Comparison of ENCODE assay signal across 8 cellular contexts in genomic region chr18:63367241-63367953, GRCh38. TPM values are rescaled to one million over a fixed set of nuclear protein-coding genes. Genes with fewer than 3 reads are reported as not detected.
DNase-seq lines count a peak whose midpoint lies in the region; ATAC-seq and TF ChIP-seq lines count a peak whose summit lies in the region.

No MANE protein-coding gene starts in this region.

- no peaks in the 10 kb centered on the region for H3K36me3 ChIP-seq in thoracic aorta

- peaks cover 28% of the 10 kb centered on the region for H3K4me1 Mint-ChIP-seq in activated naive CD8-positive, alpha-beta T cell treated with anti-CD3 and anti-CD28 coated beads for 36 hours
- peaks cover 5% of the 10 kb centered on the region for H3K4me1 Mint-ChIP-seq in glutamatergic neuron (ENCODE audit: low read depth, unreplicated experiment)

- peak overlapping the region; percentile 79 for H3K27ac Mint-ChIP-seq in activated naive CD8-positive, alpha-beta T cell treated with anti-CD3 and anti-CD28 coated beads for 36 hours
- peak overlapping the region; percentile 72 for H3K27ac Mint-ChIP-seq in glutamatergic neuron (ENCODE audit: unreplicated experiment)

- no peak for TF ChIP-seq CTCF in GM10248 (IDR thresholded peaks at IDR 0.05; ENCODE audit: control extremely low read depth, extremely low read depth, low read depth, missing control alignments)
- no peak for TF ChIP-seq CTCF in glutamatergic neuron (IDR thresholded peaks at IDR 0.05; ENCODE audit: partially characterized antibody, unreplicated experiment)
- TF ChIP-seq CTCF in omental fat pad (IDR thresholded peaks at IDR 0.05) = no peak
- TF ChIP-seq CTCF in thoracic aorta (IDR thresholded peaks at IDR 0.05) = no peak

- DNase-seq in GM10248 (ENCODE audit: extremely low spot score) (peak; percentile 93), NCI-H1048 (lab: John Stamatoyannopoulos, UW) (peak; percentile 97), glutamatergic neuron (peak; percentile 96), omental fat pad (ENCODE audit: low spot score) (peak; percentile 58), thoracic aorta (ENCODE audit: low spot score) (peak; percentile 74)
- DNase-seq in activated naive CD8-positive, alpha-beta T cell treated with anti-CD3 and anti-CD28 coated beads for 36 hours = peak; percentile 89

- peak overlapping the region; percentile 89 for H3K4me3 ChIP-seq in thoracic aorta

- H3K4me1 ChIP-seq in thoracic aorta (ENCODE audit: control insufficient read depth in 1 of 2, low read depth in 2 of 2) = peaks cover 14 to 22% of the 10 kb centered on the region in 2 donors

- no peaks in the 10 kb centered on the region for H3K27me3 ChIP-seq in thoracic aorta (replicated peaks; ENCODE audit: insufficient read depth)

- H3K27me3 Mint-ChIP-seq in activated naive CD8-positive, alpha-beta T cell treated with anti-CD3 and anti-CD28 coated beads for 36 hours = no peaks in the 10 kb centered on the region
- H3K27me3 Mint-ChIP-seq in glutamatergic neuron (ENCODE audit: unreplicated experiment) = peaks cover 4% of the 10 kb centered on the region

- H3K4me3 Mint-ChIP-seq in activated naive CD8-positive, alpha-beta T cell treated with anti-CD3 and anti-CD28 coated beads for 36 hours = peak overlapping the region; percentile 96
- peak overlapping the region; percentile 82 for H3K4me3 Mint-ChIP-seq in glutamatergic neuron (ENCODE audit: unreplicated experiment)

- H3K27ac ChIP-seq in thoracic aorta = peak overlapping the region; percentile 97

- ATAC-seq in HG02588 (IDR thresholded peaks at IDR 0.05; ENCODE audit: unreplicated experiment) (peak; percentile 88), SK-N-SH treated with all-trans-retinoic acid at 6 μM for 48 hours (peak; percentile 97), omental fat pad (ENCODE audit: low FRiP score) (peak; percentile 98), thoracic aorta (ENCODE audit: insufficient number of reproducible peaks, low FRiP score, low read depth) (peak; percentile 92)

- peaks cover 18% of the 10 kb centered on the region for H3K9me3 Mint-ChIP-seq in activated naive CD8-positive, alpha-beta T cell treated with anti-CD3 and anti-CD28 coated beads for 36 hours
- H3K9me3 Mint-ChIP-seq in glutamatergic neuron (ENCODE audit: unreplicated experiment) = peaks cover 7% of the 10 kb centered on the region

- POLR2A ChIA-PET in GM10248 (lab: Yijun Ruan, JAX) = interaction anchor here (1.3 kb wide), 1 partner anchor 28 kb away, joined by 3 read pairs; no protein-coding TSS in a partner anchor

- no peaks in the 10 kb centered on the region for H3K9me3 ChIP-seq in thoracic aorta

- peaks cover 38% of the 10 kb centered on the region for H3K36me3 Mint-ChIP-seq in activated naive CD8-positive, alpha-beta T cell treated with anti-CD3 and anti-CD28 coated beads for 36 hours
- no peaks in the 10 kb centered on the region for H3K36me3 Mint-ChIP-seq in glutamatergic neuron (ENCODE audit: unreplicated experiment)

- CTCF ChIA-PET in GM10248 (lab: Yijun Ruan, JAX) = interaction anchor here (0.6 to 1.3 kb wide), 3 partner anchors 42 to 59 kb away, joined by 3 read pairs; no protein-coding TSS in a partner anchor

TF ChIP-seq in SK-N-SH treated with all-trans-retinoic acid at 6 μM for 48 hours, 23 proteins besides CTCF, POLR2A, EP300 and RAD21:
- peak; percentile 26; the same call in 1 of the 2 replicates for TF ChIP-seq TCF4 (CRISPR knock-in tag; IDR thresholded peaks at IDR 0.05; ENCODE audit: borderline replicate concordance)
- TF ChIP-seq ZFP3 (CRISPR knock-in tag; IDR thresholded peaks at IDR 0.05) = peak; percentile 48; the same call in 1 of the 2 replicates
- TF ChIP-seq TOX (CRISPR knock-in tag; IDR thresholded peaks at IDR 0.05; ENCODE audit: borderline replicate concordance) = no peak
TF ChIP-seq in SK-N-SH treated with all-trans-retinoic acid at 6 μM for 48 hours: peak in this region for 2.

RNA-seq across cellular contexts. Expression of gene KDSR, which starts 0.4 kb away (rescaled TPM):
- 10 to 100 TPM; 50.5 to 55.8 TPM for total RNA-seq in activated naive CD8-positive, alpha-beta T cell treated with anti-CD3 and anti-CD28 coated beads for 36 hours
- total RNA-seq in glutamatergic neuron (ENCODE audit: unreplicated experiment) = 31.1 TPM
- 10 to 100 TPM; 32.3 to 56.7 (median 42.6) TPM for total RNA-seq in omental fat pad
- total RNA-seq in thoracic aorta = 10 to 100 TPM; 46.2 to 72.4 TPM

RNA-seq across cellular contexts. Expression of gene BCL2, which starts 47.8 kb away (rescaled TPM):
- total RNA-seq in activated naive CD8-positive, alpha-beta T cell treated with anti-CD3 and anti-CD28 coated beads for 36 hours = 10 to 100 TPM; 62.8 to 67.3 TPM
- total RNA-seq in glutamatergic neuron (ENCODE audit: unreplicated experiment) = 6.8 TPM
- total RNA-seq in omental fat pad = 10 to 100 TPM; 18.4 to 84.5 (median 30.2) TPM
- total RNA-seq in thoracic aorta = 10 to 100 TPM; 22.9 to 29.3 TPM

RNA-seq across cellular contexts. Expression of gene VPS4B, which starts 54.9 kb away (rescaled TPM):
- 10 to 100 TPM; 43.3 to 47.3 TPM for total RNA-seq in activated naive CD8-positive, alpha-beta T cell treated with anti-CD3 and anti-CD28 coated beads for 36 hours
- total RNA-seq in glutamatergic neuron (ENCODE audit: unreplicated experiment) = 44.5 TPM
- 10 to 100 TPM; 26.6 to 45.4 (median 30.7) TPM for total RNA-seq in omental fat pad
- total RNA-seq in thoracic aorta = 10 to 100 TPM; 25.5 to 49.9 TPM

Comparison
In these comparisons a context has a peak if more than half of its experiments do, and no peak if none do; other contexts are left out.
1. Peak in every context shown above with its lines: DNase-seq, ATAC-seq, H3K4me3 ChIP-seq and H3K27ac ChIP-seq.